ENCODE assay signal across 10 cellular contexts in genomic region chr3:195876297-195877031, GRCh38. TPM values are rescaled to one million over a fixed set of nuclear protein-coding genes. Genes with fewer than 3 reads are reported as not detected.
A peak's percentile ranks its signal among the peaks of the same experiment; 100 is the strongest.
DNase-seq lines count a peak whose midpoint lies in the region; ATAC-seq and TF ChIP-seq lines count a peak whose summit lies in the region.
"Had no signal": no experiment of that assay in that cellular context is flagged by ENCODE, and none has a peak within 500 bp of the region (broad histone marks: within the 10 kb centered on the region; RNA-seq: fewer than 3 reads in every experiment).

No MANE protein-coding gene starts in this region.

- H3K36me3 Mint-ChIP-seq in activated CD4-positive, alpha-beta T cell treated with anti-CD3 and anti-CD28 coated beads for 36 hours (ENCODE audit: low read depth): peaks cover 8% of the 10 kb centered on the region
- peaks cover 26% of the 10 kb centered on the region for H3K36me3 Mint-ChIP-seq in activated CD4-positive, alpha-beta T cell treated with anti-CD3 and anti-CD28 coated beads, Interleukin-2, amount 10 ng/mL, durations not matched to agents 24 days and 14 days (ENCODE audit: low read depth)
- H3K36me3 Mint-ChIP-seq in neural crest cell (ENCODE audit: low read depth): peaks cover 4% of the 10 kb centered on the region

- H3K9me3 Mint-ChIP-seq in activated CD4-positive, alpha-beta T cell treated with anti-CD3 and anti-CD28 coated beads for 36 hours (ENCODE audit: low read depth): no peaks in the 10 kb centered on the region
- no peaks in the 10 kb centered on the region for H3K9me3 Mint-ChIP-seq in activated CD4-positive, alpha-beta T cell treated with anti-CD3 and anti-CD28 coated beads, Interleukin-2, amount 10 ng/mL, durations not matched to agents 24 days and 14 days
- H3K9me3 Mint-ChIP-seq in neural crest cell: no peaks in the 10 kb centered on the region

- peak; percentile 29 for DNase-seq in activated CD4-positive, alpha-beta T cell treated with anti-CD3 and anti-CD28 coated beads for 36 hours
- DNase-seq in activated CD4-positive, alpha-beta T cell treated with anti-CD3 and anti-CD28 coated beads, Interleukin-2, amount 10 ng/mL, durations not matched to agents 24 days and 14 days: no peak
- DNase-seq in NB4 (ENCODE audit: low read depth) (peak; percentile 45), caudate nucleus (lab: John Stamatoyannopoulos, UW) (no peak), neural crest cell (ENCODE audit: low read depth, low spot score) (no peak), NCI-H226 (no peak), NCI-H2029 (lab: John Stamatoyannopoulos, UW) (no peak), NCI-H526 (lab: John Stamatoyannopoulos, UW) (no peak)
- DNase-seq: MV-4-11, RPMI8226 had no signal

- peak overlapping the region; percentile 36 for H3K27ac ChIP-seq in caudate nucleus (ENCODE audit: low read depth, low read length)

- TF ChIP-seq CTCF in NB4 (IDR thresholded peaks at IDR 0.05; ENCODE audit: low read depth, low read length) (no peak), neural crest cell (conservative IDR thresholded peaks at IDR 0.05) (no peak)

- no peak overlapping the region for H3K4me3 ChIP-seq in NB4 (ENCODE audit: low read depth, low read length)

- H3K27me3 Mint-ChIP-seq in activated CD4-positive, alpha-beta T cell treated with anti-CD3 and anti-CD28 coated beads for 36 hours: no peaks in the 10 kb centered on the region
- no peaks in the 10 kb centered on the region for H3K27me3 Mint-ChIP-seq in activated CD4-positive, alpha-beta T cell treated with anti-CD3 and anti-CD28 coated beads, Interleukin-2, amount 10 ng/mL, durations not matched to agents 24 days and 14 days
- H3K27me3 Mint-ChIP-seq in neural crest cell (ENCODE audit: low read depth): no peaks in the 10 kb centered on the region

- POLR2A ChIA-PET in activated CD4-positive, alpha-beta T cell treated with anti-CD3 and anti-CD28 coated beads for 36 hours (lab: Charles Lee): no interaction called here

- H3K4me3 Mint-ChIP-seq in activated CD4-positive, alpha-beta T cell treated with anti-CD3 and anti-CD28 coated beads for 36 hours: no peak overlapping the region
- no peak overlapping the region for H3K4me3 Mint-ChIP-seq in activated CD4-positive, alpha-beta T cell treated with anti-CD3 and anti-CD28 coated beads, Interleukin-2, amount 10 ng/mL, durations not matched to agents 24 days and 14 days
- H3K4me3 Mint-ChIP-seq in neural crest cell: no peak overlapping the region

- CTCF ChIA-PET in activated CD4-positive, alpha-beta T cell treated with anti-CD3 and anti-CD28 coated beads for 36 hours (lab: Charles Lee): interaction anchor here (0.6 to 1.3 kb wide), 3 partner anchors 17 to 24 kb away, joined by 3 to 4 read pairs (median 4); no protein-coding TSS in a partner anchor

- intact Hi-C loops in activated CD4-positive, alpha-beta T cell treated with anti-CD3 and anti-CD28 coated beads for 36 hours (cut with DNase I, micrococcal nuclease): no loop called here
- intact Hi-C loops in activated CD4-positive, alpha-beta T cell treated with anti-CD3 and anti-CD28 coated beads, Interleukin-2, amount 10 ng/mL, durations not matched to agents 24 days and 14 days (cut with micrococcal nuclease): no loop called here

- H3K27ac Mint-ChIP-seq in activated CD4-positive, alpha-beta T cell treated with anti-CD3 and anti-CD28 coated beads for 36 hours: no peak overlapping the region
- no peak overlapping the region for H3K27ac Mint-ChIP-seq in activated CD4-positive, alpha-beta T cell treated with anti-CD3 and anti-CD28 coated beads, Interleukin-2, amount 10 ng/mL, durations not matched to agents 24 days and 14 days
- peak overlapping the region; percentile 89 for H3K27ac Mint-ChIP-seq in neural crest cell (ENCODE audit: unreplicated experiment)

- ATAC-seq in activated CD4-positive, alpha-beta T cell treated with anti-CD3 and anti-CD28 coated beads for 36 hours: peak; percentile 68

- no peak for TF ChIP-seq POLR2A in NB4 (IDR thresholded peaks at IDR 0.05; ENCODE audit: extremely low read depth, insufficient read length)

- no peaks in the 10 kb centered on the region for H3K4me1 Mint-ChIP-seq in activated CD4-positive, alpha-beta T cell treated with anti-CD3 and anti-CD28 coated beads for 36 hours
- H3K4me1 Mint-ChIP-seq in activated CD4-positive, alpha-beta T cell treated with anti-CD3 and anti-CD28 coated beads, Interleukin-2, amount 10 ng/mL, durations not matched to agents 24 days and 14 days: peaks cover 2% of the 10 kb centered on the region
- H3K4me1 Mint-ChIP-seq in neural crest cell: peaks cover 5% of the 10 kb centered on the region

RNA-seq across cellular contexts. Expression of gene TNK2, which starts 31.9 kb away (rescaled TPM):
- total RNA-seq in activated CD4-positive, alpha-beta T cell treated with anti-CD3 and anti-CD28 coated beads for 36 hours: 10 to 100 TPM; 49.9 to 54.2 TPM
- total RNA-seq in activated CD4-positive, alpha-beta T cell treated with anti-CD3 and anti-CD28 coated beads, Interleukin-2, amount 10 ng/mL, durations not matched to agents 24 days and 14 days: 101 and 110 TPM in 2 replicates
- total RNA-seq in neural crest cell: 46.3 and 54.9 TPM in 2 replicates

Comparison
In these comparisons a context has a peak if more than half of its experiments do, and no peak if none do; other contexts are left out.
1. DNase-seq: peak in activated CD4-positive, alpha-beta T cell treated with anti-CD3 and anti-CD28 coated beads for 36 hours (single experiment) and NB4 (single experiment); none in activated CD4-positive, alpha-beta T cell treated with anti-CD3 and anti-CD28 coated beads, Interleukin-2, amount 10 ng/mL, durations not matched to agents 24 days and 14 days (single experiment), caudate nucleus (0 of 61), neural crest cell (single experiment), NCI-H226 (single experiment), NCI-H2029 (single experiment) and NCI-H526 (0 of 2).